Comparison of ENCODE assay signal across 9 cellular contexts in the genomic region with DNA sequence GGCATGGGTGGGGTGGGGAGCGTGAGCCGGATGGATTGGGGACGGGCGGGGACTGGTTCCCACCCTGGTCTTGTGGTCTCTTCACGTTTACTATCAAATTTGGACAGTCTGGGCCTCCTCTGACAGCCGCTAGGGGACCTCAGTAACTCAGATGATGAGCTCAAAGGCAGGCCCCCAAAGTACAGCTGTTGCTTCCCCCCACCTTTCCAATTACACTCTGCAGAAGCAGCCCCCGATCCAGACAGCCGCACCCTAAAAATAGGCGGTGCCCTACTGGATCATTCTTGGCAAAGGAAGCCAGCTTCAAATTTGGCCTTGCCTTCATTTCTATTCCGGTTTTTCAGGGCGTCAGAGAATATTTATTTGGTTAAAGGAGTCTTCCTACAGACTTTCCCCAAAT. TPM values are rescaled to one million over a fixed set of nuclear protein-coding genes. Genes with fewer than 3 reads are reported as not detected.
DNase-seq lines count a peak whose midpoint lies in the region; ATAC-seq and TF ChIP-seq lines count a peak whose summit lies in the region.
"Had no signal": no experiment of that assay in that cellular context is flagged by ENCODE, and none has a peak within 500 bp of the region (broad histone marks: within the 10 kb centered on the region; RNA-seq: fewer than 3 reads in every experiment).

No MANE protein-coding gene starts in this region.

- 68% methylated on average over 11 of the region's 11 CpGs for WGBS in hepatocyte (ENCODE audit: low lambda C conversion rate, missing lambda C conversion rate)

- no peak for ATAC-seq in stimulated activated memory B cell treated with anti-CD40 and anti-IgM and Interleukin-4, amounts not matched to agents 10 μg/mL and 1 μg/mL and 100 μg/mL, for 72 hours
- ATAC-seq in GM19467 (IDR thresholded peaks at IDR 0.05; ENCODE audit: unreplicated experiment) = no peak

- H3K9me3 Mint-ChIP-seq in stimulated activated memory B cell treated with anti-CD40 and anti-IgM and Interleukin-4, amounts not matched to agents 10 μg/mL and 1 μg/mL and 100 μg/mL, for 72 hours = no peaks in the 10 kb centered on the region

- H3K4me3 Mint-ChIP-seq in stimulated activated memory B cell treated with anti-CD40 and anti-IgM and Interleukin-4, amounts not matched to agents 10 μg/mL and 1 μg/mL and 100 μg/mL, for 72 hours = peak overlapping the region; percentile 67

- H3K79me2 ChIP-seq in hepatocyte = peaks cover 13% of the 10 kb centered on the region

- no peaks in the 10 kb centered on the region for H3K36me3 Mint-ChIP-seq in stimulated activated memory B cell treated with anti-CD40 and anti-IgM and Interleukin-4, amounts not matched to agents 10 μg/mL and 1 μg/mL and 100 μg/mL, for 72 hours

- peak overlapping the region; percentile 95 for H3K27ac Mint-ChIP-seq in stimulated activated memory B cell treated with anti-CD40 and anti-IgM and Interleukin-4, amounts not matched to agents 10 μg/mL and 1 μg/mL and 100 μg/mL, for 72 hours

- no peaks in the 10 kb centered on the region for H3K27me3 Mint-ChIP-seq in stimulated activated memory B cell treated with anti-CD40 and anti-IgM and Interleukin-4, amounts not matched to agents 10 μg/mL and 1 μg/mL and 100 μg/mL, for 72 hours

- peak overlapping the region; percentile 90 for H3K4me2 ChIP-seq in BLaER1
- peak overlapping the region; percentile 94 for H3K4me2 ChIP-seq in hepatocyte

- peaks cover 23% of the 10 kb centered on the region for H3K4me1 Mint-ChIP-seq in stimulated activated memory B cell treated with anti-CD40 and anti-IgM and Interleukin-4, amounts not matched to agents 10 μg/mL and 1 μg/mL and 100 μg/mL, for 72 hours

- no peak overlapping the region for H2AFZ ChIP-seq in hepatocyte

- peaks cover 28% of the 10 kb centered on the region for H3K4me1 ChIP-seq in BLaER1
- H3K4me1 ChIP-seq in hepatocyte (ENCODE audit: insufficient read depth) = peaks cover 6% of the 10 kb centered on the region

- TF ChIP-seq CTCF in hepatocyte (IDR thresholded peaks at IDR 0.05; ENCODE audit: poor library complexity) (peak; percentile 33), coronary artery (IDR thresholded peaks at IDR 0.05) (no peak)

- no peaks in the 10 kb centered on the region for H3K9me2 ChIP-seq in hepatocyte (replicated peaks; ENCODE audit: insufficient read depth)

- H4K20me1 ChIP-seq in BLaER1 (peaks cover 27% of the 10 kb centered on the region), hepatocyte (ENCODE audit: insufficient read depth, poor library complexity, severe bottlenecking) (no peaks in the 10 kb centered on the region)

- H3K4me3 ChIP-seq in BLaER1 (no peak overlapping the region), hepatocyte (no peak overlapping the region), coronary artery (no peak overlapping the region)
- H3K4me3 ChIP-seq: HAP-1 had no signal

- H3K27ac ChIP-seq in BLaER1 (no peak overlapping the region), hepatocyte (no peak overlapping the region), coronary artery (peak overlapping the region in 1 of 2 donors; percentile 25)

- H3K9me3 ChIP-seq in BLaER1 (no peaks in the 10 kb centered on the region), hepatocyte (ENCODE audit: low read depth) (no peaks in the 10 kb centered on the region)
- H3K9me3 ChIP-seq: HAP-1 had no signal

- no peak overlapping the region for H3K9ac ChIP-seq in BLaER1

- H3K36me3 ChIP-seq in BLaER1 = no peaks in the 10 kb centered on the region
- no peaks in the 10 kb centered on the region for H3K36me3 ChIP-seq in hepatocyte (replicated peaks; ENCODE audit: insufficient read depth, low read depth)

- H3K27me3 ChIP-seq in BLaER1 (no peaks in the 10 kb centered on the region), hepatocyte (no peaks in the 10 kb centered on the region)

- DNase-seq in HuH-7 (ENCODE audit: low spot score) = peak; percentile 49
- peak; percentile 44 to 58 for DNase-seq in activated T-cell treated with anti-CD3 and anti-CD28 coated beads, Interleukin-2, amount 50 U/mL, for 48 hours
- peak; percentile 39 for DNase-seq in hepatocyte (ENCODE audit: low spot score)
- no peak for DNase-seq in coronary artery (ENCODE audit: low spot score)
- DNase-seq in NCI-H1930 (lab: John Stamatoyannopoulos, UW) = no peak

RNA-seq across cellular contexts. Expression of a gene that starts 1.9 kb away (rescaled TPM):
- 26.5 and 30.3 TPM in 2 replicates for total RNA-seq in hepatocyte
- 35.2 and 48.3 TPM in 2 replicates for polyA plus RNA-seq in hepatocyte

Comparison
In these comparisons a context has a peak if more than half of its experiments do, and no peak if none do; other contexts are left out.
1. DNase-seq: peak in HuH-7 (single experiment), activated T-cell treated with anti-CD3 and anti-CD28 coated beads, Interleukin-2, amount 50 U/mL, for 48 hours (2 of 2) and hepatocyte (single experiment); none in coronary artery (single experiment) and NCI-H1930 (0 of 2).